In the genomic region with DNA sequence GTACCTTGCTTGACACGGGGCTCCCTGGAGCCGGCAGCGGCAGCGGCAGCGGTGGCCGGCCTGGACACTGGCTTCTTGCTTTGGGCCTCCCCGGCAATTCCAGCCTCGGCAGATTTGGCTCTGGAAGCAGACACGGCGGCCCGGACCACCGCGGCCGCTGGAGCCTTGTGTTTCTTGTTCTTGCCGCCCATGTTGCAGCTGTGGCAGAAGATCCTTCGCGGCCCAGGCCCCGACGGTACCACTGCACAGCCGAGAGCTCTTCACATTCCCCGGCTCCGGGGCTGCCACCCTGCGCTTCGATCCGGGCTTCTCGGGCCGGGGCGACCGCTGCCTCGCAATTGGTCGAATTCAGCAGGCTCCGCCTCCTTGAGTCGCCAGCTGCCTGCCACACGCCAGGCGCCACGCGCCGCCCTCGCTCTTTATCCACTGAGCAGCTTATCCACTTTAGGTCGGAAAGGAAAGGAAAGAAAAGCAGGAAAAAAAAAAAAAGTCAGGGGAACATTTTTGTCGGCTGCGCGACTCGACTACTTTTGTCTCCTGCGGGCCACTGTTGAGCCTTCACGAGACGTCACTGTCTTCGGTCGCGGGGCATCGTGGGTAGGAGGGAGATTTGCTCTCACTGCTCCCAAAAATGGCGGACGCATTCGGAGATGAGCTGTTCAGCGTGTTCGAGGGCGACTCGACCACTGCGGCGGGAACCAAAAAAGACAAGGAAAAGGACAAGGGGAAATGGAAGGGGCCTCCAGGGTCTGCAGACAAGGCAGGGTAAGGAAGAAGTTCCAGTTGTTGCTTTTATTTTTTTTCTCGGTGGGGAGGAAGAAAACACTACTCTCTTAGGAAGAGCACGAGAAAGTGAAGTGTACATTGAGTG, we compare ENCODE assay signal across 8 cellular contexts. TPM values are rescaled to one million over a fixed set of nuclear protein-coding genes. Genes with fewer than 3 reads are reported as not detected.
DNase-seq lines count a peak whose midpoint lies in the region; TF ChIP-seq lines count a peak whose summit lies in the region.

DHX29 (minus strand) TSS at position 312 of the 871 bp plus-strand sequence; CDS start at position 191, 121 bp downstream.
MTREX (plus strand) TSS at position 607 of the 871 bp plus-strand sequence; CDS start at position 632, 25 bp downstream.

- TF ChIP-seq CTCF in HFFc6 (IDR thresholded peaks at IDR 0.05) = no peak

- peaks cover 18% of the 10 kb centered on the region for H3K36me3 Mint-ChIP-seq in HFFc6 (ENCODE audit: low read depth)

- H3K27ac Mint-ChIP-seq in HFFc6 = no peak within 1 kb of the TSS

- peaks cover 10% of the 10 kb centered on the region for H3K9me3 Mint-ChIP-seq in HFFc6

- H3K27me3 Mint-ChIP-seq in HFFc6 (ENCODE audit: insufficient read depth) = no peaks in the 10 kb centered on the region; the same call in 1 of the 2 replicates

- H3K4me3 Mint-ChIP-seq in HFFc6 = no peak within 1 kb of the TSS

- in situ Hi-C loops in SK-MEL-5 (cut with HindIII; ENCODE audit: low pct_unique_long_range_greater_than_20kb, low sequenced_read_pairs) = no loop called here

- H3K4me1 Mint-ChIP-seq in HFFc6 (ENCODE audit: low read depth) = peaks cover 11% of the 10 kb centered on the region

- DNase-seq in GM04504 (ENCODE audit: low read depth) (peak; percentile 84), HFFc6 (peak; percentile 90), NAMALWA (ENCODE audit: low spot score) (peak; percentile 86), SK-MEL-5 (ENCODE audit: low read depth, low spot score) (peak; percentile 92), germinal center (ENCODE audit: low spot score) (peak; percentile 92), non-pigmented ciliary epithelial cell (ENCODE audit: low read depth) (peak; percentile 70), superior temporal gyrus (ENCODE audit: extremely low spot score) (peak; percentile 95)
- peak; percentile 90 for DNase-seq in activated naive CD4-positive, alpha-beta T cell treated with Interleukin-2 at 50 U/mL for 16 hours

RNA-seq across cellular contexts. Expression of gene DHX29, which starts in this region (rescaled TPM):
- total RNA-seq in HFFc6 (2021; fragmentation: NEBNext Ultra II Directional; extraction: Animal tissue kit (Norgen Biotek cat#: 25700)) = 10 to 100 TPM; 35.7 to 45.8 (median 41.7) TPM
- total RNA-seq in SK-MEL-5 (2014; rRNA removed; shearing (Covaris generic)) = 36.3 and 36.6 TPM in 2 replicates
- 13.6 and 20.1 TPM in 2 replicates for polyA plus RNA-seq in SK-MEL-5 (2015; cell fraction: cytosol; rRNA removed)
- polyA plus RNA-seq in SK-MEL-5 (2015; cell fraction: nucleus; rRNA removed) = 24.4 and 24.6 TPM in 2 replicates

RNA-seq across cellular contexts. Expression of gene MTREX, which starts in this region (rescaled TPM):
- total RNA-seq in HFFc6 (2021; fragmentation: NEBNext Ultra II Directional; extraction: Animal tissue kit (Norgen Biotek cat#: 25700)) = 10 to 100 TPM; 65.1 to 78.2 (median 70.1) TPM
- total RNA-seq in SK-MEL-5 (2014; rRNA removed; shearing (Covaris generic)) = 100 and 117 TPM in 2 replicates
- 50.1 and 85.3 TPM in 2 replicates for polyA plus RNA-seq in SK-MEL-5 (2015; cell fraction: cytosol; rRNA removed)
- polyA plus RNA-seq in SK-MEL-5 (2015; cell fraction: nucleus; rRNA removed) = 41.9 and 66.4 TPM in 2 replicates

Comparison
In these comparisons a context has a peak if more than half of its experiments do, and no peak if none do; other contexts are left out.
1. Peak in every context shown above with its lines: DNase-seq.